16 cellular contexts compared by ENCODE assay signal in genomic region chr5:168305281-168305680, GRCh38. TPM values are rescaled to one million over a fixed set of nuclear protein-coding genes. Genes with fewer than 3 reads are reported as not detected.
"Had no signal": no experiment of that assay in that cellular context is flagged by ENCODE, and none has a peak within 500 bp of the region (broad histone marks: within the 10 kb centered on the region; RNA-seq: fewer than 3 reads in every experiment).

No MANE protein-coding gene starts in this region.

- H3K4me1 ChIP-seq: ascending aorta, heart right ventricle had no signal

- H3K27ac ChIP-seq: ascending aorta, heart right ventricle, thoracic aorta, VCaP had no signal

- H3K27me3 ChIP-seq: ascending aorta had no signal

- H3K9me3 ChIP-seq: ascending aorta, heart right ventricle, thoracic aorta had no signal

- H3K36me3 ChIP-seq: ascending aorta, heart right ventricle, thoracic aorta had no signal

- ATAC-seq: heart right ventricle; stimulated activated naive CD8-positive, alpha-beta T cell treated with anti-CD3 and anti-CD28 coated beads, Interleukin-15, amount 100 ng/mL, for 72 hours had no signal

- DNase-seq: activated CD4-positive, alpha-beta memory T cell treated with anti-CD3 and anti-CD28 coated beads for 36 hours; activated gamma-delta T cell treated with Interleukin-2 at 50 U/mL for 16 hours; activated naive CD8-positive, alpha-beta T cell treated with anti-CD3 and anti-CD28 coated beads, Interleukin-2, amount 10 ng/mL, durations not matched to agents 7 days and 5 days; activated T-cell treated with anti-CD3 and anti-CD28 coated beads, Interleukin-2, amount 50 U/mL, for 48 hours; foreskin melanocyte; heart right ventricle; islet precursor cell; mammary epithelial cell; nephron progenitor cell; retina; stimulated activated CD4-positive, alpha-beta T cell treated with anti-CD3 and anti-CD28 coated beads, Interleukin-4, amount 100 ng/mL, for 4 hours; stimulated activated naive CD8-positive, alpha-beta T cell treated with anti-CD3 and anti-CD28 coated beads, Interleukin-15, amount 100 ng/mL, for 72 hours; T-helper 1 cell had no signal

- H3K4me3 ChIP-seq: ascending aorta, heart right ventricle, thoracic aorta had no signal

RNA-seq across cellular contexts. Expression of gene WWC1, which starts 13.8 kb away (rescaled TPM):
- total RNA-seq: ascending aorta had no signal
